Comparison of ENCODE assay signal across 11 cellular contexts in the genomic region with DNA sequence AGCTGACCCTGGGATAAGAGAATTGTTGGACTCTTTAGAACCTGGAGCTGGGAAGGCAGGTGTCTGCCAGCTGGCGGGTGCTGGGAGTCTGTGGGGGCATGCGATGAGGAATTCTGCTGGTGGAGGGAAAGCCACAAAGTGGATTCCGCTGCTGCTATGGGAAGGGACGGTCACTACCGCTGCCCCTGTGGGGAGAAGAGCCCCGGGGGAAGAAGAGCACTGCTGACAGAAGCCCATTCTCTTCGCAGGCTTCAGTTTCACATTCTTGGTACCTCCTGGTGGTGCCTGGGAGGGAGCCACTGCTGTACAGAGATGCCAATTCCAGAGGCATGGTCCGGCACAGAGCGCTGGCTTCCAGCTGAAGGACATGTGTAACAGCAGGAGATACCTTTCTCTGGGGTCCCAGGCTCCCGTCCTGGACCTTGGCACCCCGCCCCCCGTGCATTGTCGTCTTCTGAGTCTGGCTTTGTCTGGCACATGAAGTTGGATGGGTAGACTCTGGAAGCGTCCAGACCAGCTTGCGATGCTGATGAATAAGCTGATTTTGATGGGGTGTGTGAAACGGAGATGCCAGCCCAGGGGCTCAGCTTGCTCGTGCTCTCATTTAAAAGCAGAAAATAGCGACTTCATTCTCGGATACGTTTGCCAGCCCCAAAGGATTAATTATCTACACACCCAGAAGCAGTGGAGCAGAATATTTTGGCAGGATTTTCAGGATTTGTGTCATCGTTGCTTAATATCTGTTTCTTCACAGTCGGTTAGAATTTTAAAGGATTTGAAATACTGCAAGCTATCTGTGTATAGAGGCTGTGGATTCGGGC. TPM values are rescaled to one million over a fixed set of nuclear protein-coding genes. Genes with fewer than 3 reads are reported as not detected.
A peak's percentile ranks its signal among the peaks of the same experiment; 100 is the strongest.
DNase-seq lines count a peak whose midpoint lies in the region; ATAC-seq and TF ChIP-seq lines count a peak whose summit lies in the region.
"Had no signal": no experiment of that assay in that cellular context is flagged by ENCODE, and none has a peak within 500 bp of the region (broad histone marks: within the 10 kb centered on the region; RNA-seq: fewer than 3 reads in every experiment).

No MANE protein-coding gene starts in this region.

- no peak for TF ChIP-seq EP300 in gastroesophageal sphincter (IDR thresholded peaks at IDR 0.05)

- ATAC-seq in activated T-helper 17 cell treated with anti-CD3 and anti-CD28 coated beads, Interleukin-2, amount 50 U/mL, for 72 hours (replicated peaks), result no peak
- ATAC-seq in gastroesophageal sphincter, result no peak
- peak; percentile 6 for ATAC-seq in sciatic nerve
- ATAC-seq in HG02642 (IDR thresholded peaks at IDR 0.05; ENCODE audit: poor library complexity, unreplicated experiment), result no peak
- no peak for ATAC-seq in HG02870 (IDR thresholded peaks at IDR 0.05; ENCODE audit: unreplicated experiment)

- no peak overlapping the region for H3K4me3 ChIP-seq in gastroesophageal sphincter

- H3K36me3 Mint-ChIP-seq in activated T-helper 17 cell treated with anti-CD3 and anti-CD28 coated beads, Interleukin-2, amount 50 U/mL, for 72 hours (ENCODE audit: low read depth), result peaks cover 20% of the 10 kb centered on the region

- peak overlapping the region; percentile 32 for H3K4me3 Mint-ChIP-seq in activated T-helper 17 cell treated with anti-CD3 and anti-CD28 coated beads, Interleukin-2, amount 50 U/mL, for 72 hours

- H3K4me1 Mint-ChIP-seq in activated T-helper 17 cell treated with anti-CD3 and anti-CD28 coated beads, Interleukin-2, amount 50 U/mL, for 72 hours, result peaks cover 28% of the 10 kb centered on the region

- no peak for TF ChIP-seq POLR2A in gastroesophageal sphincter (IDR thresholded peaks at IDR 0.05)

- H3K27ac ChIP-seq in gastroesophageal sphincter, result peak overlapping the region in 3 of 4 donors; percentile 66 to 78 (median 77)

- in situ Hi-C loops in Caki2 (cut with HindIII; ENCODE audit: low pct_unique_long_range_greater_than_20kb, low sequenced_read_pairs), result no loop called here

- no peaks in the 10 kb centered on the region for H3K27me3 ChIP-seq in gastroesophageal sphincter

- peak in 1 of 4 experiments; percentile 3 for TF ChIP-seq CTCF in gastroesophageal sphincter (IDR thresholded peaks at IDR 0.05)

- peaks cover 0 to 21% of the 10 kb centered on the region in 2 donors for H3K36me3 ChIP-seq in gastroesophageal sphincter

- H3K9me3 ChIP-seq in gastroesophageal sphincter, result no peaks in the 10 kb centered on the region
- H3K9me3 ChIP-seq: Caco-2 had no signal

- intact Hi-C loops in sciatic nerve (cut with DNase I), result no loop called here

- 19 to 47% methylated on average over 8 to 10 of the region's 23 CpGs for WGBS in gastroesophageal sphincter (ENCODE audit: low coverage in 1 of 2), 2 donors

- DNase-seq in Caki2 (ENCODE audit: low read depth), result peak; percentile 74
- DNase-seq in sciatic nerve (ENCODE audit: low spot score), result no peak
- no peak for DNase-seq in D341Med (ENCODE audit: low spot score)
- DNase-seq in stimulated activated naive CD4-positive, alpha-beta T cell treated with Interleukin-2 at 50 U/mL for 16 hours (lab: John Stamatoyannopoulos, UW), result no peak
- DNase-seq: Caco-2; effector CD8-positive, alpha-beta T cell; NCI-H2029 had no signal

- H3K4me1 ChIP-seq in gastroesophageal sphincter, result peaks cover 3 to 81% (median 42%) of the 10 kb centered on the region in 3 donors

- H3K27ac Mint-ChIP-seq in activated T-helper 17 cell treated with anti-CD3 and anti-CD28 coated beads, Interleukin-2, amount 50 U/mL, for 72 hours, result peak overlapping the region; percentile 78

- no peaks in the 10 kb centered on the region for H3K27me3 Mint-ChIP-seq in activated T-helper 17 cell treated with anti-CD3 and anti-CD28 coated beads, Interleukin-2, amount 50 U/mL, for 72 hours

- H3K9me3 Mint-ChIP-seq in activated T-helper 17 cell treated with anti-CD3 and anti-CD28 coated beads, Interleukin-2, amount 50 U/mL, for 72 hours, result no peaks in the 10 kb centered on the region

RNA-seq across cellular contexts. Expression of gene PDXK, which starts 13.2 kb away (rescaled TPM):
- 736 and 833 TPM in 2 replicates for total RNA-seq in Caki2 (2014; rRNA removed; shearing (Covaris generic); ENCODE audit: low replicate concordance)
- total RNA-seq in activated T-helper 17 cell treated with anti-CD3 and anti-CD28 coated beads, Interleukin-2, amount 50 U/mL, for 72 hours, result 100 to 1,000 TPM; 102 to 115 TPM
- total RNA-seq in gastroesophageal sphincter (10 to 100 TPM; 24.4 to 42.2 (median 33.0) TPM), sciatic nerve (111 TPM)

RNA-seq across cellular contexts. Expression of gene CSTB, which starts 44.0 kb away (rescaled TPM):
- total RNA-seq in Caki2 (2014; rRNA removed; shearing (Covaris generic); ENCODE audit: low replicate concordance), result 20.5 and 23.1 TPM in 2 replicates
- 10 to 100 TPM; 32.5 to 33.6 TPM for total RNA-seq in activated T-helper 17 cell treated with anti-CD3 and anti-CD28 coated beads, Interleukin-2, amount 50 U/mL, for 72 hours
- total RNA-seq in gastroesophageal sphincter (10 to 100 TPM in 3 of 4 donors, 1 to 10 TPM in 1; 8.9 to 22.2 (median 10.1) TPM), sciatic nerve (52.1 TPM)

RNA-seq across cellular contexts. Expression of gene RRP1, which starts 57.3 kb away (rescaled TPM):
- total RNA-seq in Caki2 (2014; rRNA removed; shearing (Covaris generic); ENCODE audit: low replicate concordance), result 39.1 and 47.8 TPM in 2 replicates
- total RNA-seq in activated T-helper 17 cell treated with anti-CD3 and anti-CD28 coated beads, Interleukin-2, amount 50 U/mL, for 72 hours, result 10 to 100 TPM; 33.3 to 57.4 TPM
- 10 to 100 TPM; 19.0 to 25.2 (median 20.8) TPM for total RNA-seq in gastroesophageal sphincter
- 17.8 TPM for total RNA-seq in sciatic nerve
